Comparison of ENCODE assay signal across 9 cellular contexts in the genomic region with DNA sequence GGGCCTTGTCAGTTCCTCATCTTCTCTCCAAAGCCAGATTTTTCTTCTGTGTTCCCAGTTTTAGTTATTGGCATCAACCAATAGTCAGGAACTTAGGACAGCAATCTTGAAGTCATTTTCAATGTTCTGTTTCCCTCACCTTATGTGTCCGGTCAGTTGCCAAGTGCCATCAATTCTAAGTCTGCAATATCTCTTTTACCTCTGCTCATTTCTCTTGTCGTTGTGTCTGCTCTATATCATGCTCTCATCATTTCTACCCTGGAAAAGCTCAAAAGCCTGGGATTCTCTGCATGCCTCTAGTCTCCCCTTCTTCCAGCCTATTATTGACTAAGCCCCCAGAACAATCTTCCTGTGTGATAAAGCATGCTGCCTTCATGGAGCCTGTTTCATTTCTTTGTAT.
"Had no signal": no experiment of that assay in that cellular context is flagged by ENCODE, and none has a peak within 500 bp of the region (broad histone marks: within the 10 kb centered on the region; RNA-seq: fewer than 3 reads in every experiment).

No MANE protein-coding gene starts in this region.

- DNase-seq: GM23248, GOT3, H7, H9, HCEC 1CT, HFFc6 had no signal

- H2AFZ ChIP-seq: GM23248, GM23338 had no signal

- H3K9me3 ChIP-seq: HAP-1 had no signal

- ATAC-seq: GM23338, HCT116 had no signal

- H3K4me2 ChIP-seq: GM23338 had no signal

- H3K36me3 ChIP-seq: HAP-1 had no signal

- H3K4me3 ChIP-seq: GM23248, GM23338, HAP-1 had no signal

- H3K27ac ChIP-seq: GM23248 had no signal

- H3K9ac ChIP-seq: GM23248 had no signal

- H3K9me3 Mint-ChIP-seq: GM23338, H9, HFFc6 had no signal

- H3K4me1 Mint-ChIP-seq: H9 had no signal

- H3K27ac Mint-ChIP-seq: GM23338, HFFc6 had no signal

- H3K4me3 Mint-ChIP-seq: GM23338, H9, HFFc6 had no signal
